34 cellular contexts compared by ENCODE assay signal in the genomic region with DNA sequence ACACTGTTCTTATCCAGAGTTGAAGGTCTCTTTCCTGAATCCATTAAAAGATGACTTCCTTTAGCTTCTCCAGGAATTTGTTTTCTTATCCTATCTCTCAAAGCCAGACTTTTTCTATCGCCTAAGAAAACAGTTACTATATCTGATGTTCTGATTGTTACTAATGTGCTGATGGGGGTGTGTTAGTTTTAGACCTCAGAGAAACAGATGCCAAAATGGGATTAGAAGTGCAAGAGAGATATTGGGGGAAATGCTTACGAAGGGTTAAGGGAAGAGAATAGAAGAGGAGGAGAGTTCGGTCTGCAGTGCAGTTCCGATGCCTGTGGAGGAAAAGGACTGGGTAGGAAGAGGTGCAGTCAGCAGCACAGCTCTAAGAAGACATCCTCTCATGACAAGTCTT.
"Had no signal": no experiment of that assay in that cellular context is flagged by ENCODE, and none has a peak within 500 bp of the region (broad histone marks: within the 10 kb centered on the region; RNA-seq: fewer than 3 reads in every experiment).

No MANE protein-coding gene starts in this region.

- H3K36me3 Mint-ChIP-seq: activated naive CD4-positive, alpha-beta T cell treated with anti-CD3 and anti-CD28 coated beads, Interleukin-2, amount 50 U/mL, for 24 hours; activated naive CD8-positive, alpha-beta T cell treated with anti-CD3 and anti-CD28 coated beads for 36 hours; WTC11 had no signal

- ATAC-seq: activated CD8-positive, alpha-beta T cell treated with anti-CD3 and anti-CD28 coated beads for 36 hours; activated naive CD8-positive, alpha-beta T cell treated with anti-CD3 and anti-CD28 coated beads, Interleukin-2, amount 50 U/mL, for 24 hours; activated T-cell treated with anti-CD3 and anti-CD28 coated beads, Interleukin-2, amount 50 U/mL, for 4 hours; activated T-helper 17 cell treated with anti-CD3 and anti-CD28 coated beads, Interleukin-2, amount 50 U/mL, for 72 hours; body of pancreas; effector memory CD8-positive, alpha-beta T cell; gastroesophageal sphincter; heart right ventricle; T-helper 17 cell; WTC11 had no signal

- H3K27ac ChIP-seq: adrenal gland, body of pancreas, epithelial cell of prostate, esophagus squamous epithelium, gastroesophageal sphincter, heart right ventricle, VCaP had no signal

- H3K4me3 ChIP-seq: adrenal gland, body of pancreas, esophagus squamous epithelium, gastroesophageal sphincter, heart right ventricle had no signal

- FAIRE-seq: colon had no signal

- H3K27ac Mint-ChIP-seq: activated CD4-positive, alpha-beta T cell treated with anti-CD3 and anti-CD28 coated beads, Interleukin-2, amount 10 ng/mL, durations not matched to agents 7 days and 5 days; activated CD8-positive, alpha-beta T cell treated with anti-CD3 and anti-CD28 coated beads for 36 hours; activated naive CD4-positive, alpha-beta T cell treated with anti-CD3 and anti-CD28 coated beads for 36 hours; activated naive CD4-positive, alpha-beta T cell treated with anti-CD3 and anti-CD28 coated beads, Interleukin-2, amount 50 U/mL, for 24 hours; activated naive CD8-positive, alpha-beta T cell treated with anti-CD3 and anti-CD28 coated beads for 36 hours; activated naive CD8-positive, alpha-beta T cell treated with anti-CD3 and anti-CD28 coated beads, Interleukin-2, amount 50 U/mL, for 24 hours; activated T-helper 17 cell treated with anti-CD3 and anti-CD28 coated beads, Interleukin-2, amount 50 U/mL, for 72 hours; effector memory CD8-positive, alpha-beta T cell; T-helper 17 cell; T-helper 2 cell treated with Interferon-gamma antibody and Interleukin-4, amounts not matched to agents 5 μg/mL and 100 μg/mL, for 36 hours; WTC11 had no signal

- H3K9me3 Mint-ChIP-seq: activated CD4-positive, alpha-beta T cell treated with anti-CD3 and anti-CD28 coated beads, Interleukin-2, amount 10 ng/mL, durations not matched to agents 7 days and 5 days; activated CD8-positive, alpha-beta T cell treated with anti-CD3 and anti-CD28 coated beads for 36 hours; activated naive CD4-positive, alpha-beta T cell treated with anti-CD3 and anti-CD28 coated beads for 36 hours; activated naive CD4-positive, alpha-beta T cell treated with anti-CD3 and anti-CD28 coated beads, Interleukin-2, amount 50 U/mL, for 24 hours; activated naive CD8-positive, alpha-beta T cell treated with anti-CD3 and anti-CD28 coated beads for 36 hours; activated naive CD8-positive, alpha-beta T cell treated with anti-CD3 and anti-CD28 coated beads, Interleukin-2, amount 50 U/mL, for 24 hours; activated T-cell treated with anti-CD3 and anti-CD28 coated beads, Interleukin-2, amount 50 U/mL, for 4 hours; activated T-helper 17 cell treated with anti-CD3 and anti-CD28 coated beads, Interleukin-2, amount 50 U/mL, for 72 hours; effector memory CD8-positive, alpha-beta T cell; T-helper 2 cell treated with Interferon-gamma antibody and Interleukin-4, amounts not matched to agents 5 μg/mL and 100 μg/mL, for 36 hours; WTC11 had no signal

- H3K9me3 ChIP-seq: adrenal gland, body of pancreas, esophagus squamous epithelium, gastroesophageal sphincter had no signal

- H3K4me1 Mint-ChIP-seq: activated CD4-positive, alpha-beta T cell treated with anti-CD3 and anti-CD28 coated beads, Interleukin-2, amount 10 ng/mL, durations not matched to agents 7 days and 5 days; activated naive CD4-positive, alpha-beta T cell treated with anti-CD3 and anti-CD28 coated beads, Interleukin-2, amount 50 U/mL, for 24 hours; activated naive CD8-positive, alpha-beta T cell treated with anti-CD3 and anti-CD28 coated beads for 36 hours; activated naive CD8-positive, alpha-beta T cell treated with anti-CD3 and anti-CD28 coated beads, Interleukin-2, amount 50 U/mL, for 24 hours; activated T-helper 17 cell treated with anti-CD3 and anti-CD28 coated beads, Interleukin-2, amount 50 U/mL, for 72 hours; T-helper 17 cell; WTC11 had no signal

- H3K27me3 Mint-ChIP-seq: activated naive CD4-positive, alpha-beta T cell treated with anti-CD3 and anti-CD28 coated beads, Interleukin-2, amount 50 U/mL, for 24 hours; activated naive CD8-positive, alpha-beta T cell treated with anti-CD3 and anti-CD28 coated beads for 36 hours; activated naive CD8-positive, alpha-beta T cell treated with anti-CD3 and anti-CD28 coated beads, Interleukin-2, amount 50 U/mL, for 24 hours had no signal

- H3K4me3 Mint-ChIP-seq: activated CD4-positive, alpha-beta T cell treated with anti-CD3 and anti-CD28 coated beads, Interleukin-2, amount 10 ng/mL, durations not matched to agents 7 days and 5 days; activated CD8-positive, alpha-beta T cell treated with anti-CD3 and anti-CD28 coated beads for 36 hours; activated naive CD4-positive, alpha-beta T cell treated with anti-CD3 and anti-CD28 coated beads for 36 hours; activated naive CD4-positive, alpha-beta T cell treated with anti-CD3 and anti-CD28 coated beads, Interleukin-2, amount 50 U/mL, for 24 hours; activated naive CD8-positive, alpha-beta T cell treated with anti-CD3 and anti-CD28 coated beads for 36 hours; activated naive CD8-positive, alpha-beta T cell treated with anti-CD3 and anti-CD28 coated beads, Interleukin-2, amount 50 U/mL, for 24 hours; activated T-cell treated with anti-CD3 and anti-CD28 coated beads, Interleukin-2, amount 50 U/mL, for 4 hours; activated T-helper 17 cell treated with anti-CD3 and anti-CD28 coated beads, Interleukin-2, amount 50 U/mL, for 72 hours; effector memory CD8-positive, alpha-beta T cell; T-helper 17 cell; T-helper 2 cell treated with Interferon-gamma antibody and Interleukin-4, amounts not matched to agents 5 μg/mL and 100 μg/mL, for 36 hours; WTC11 had no signal

- DNase-seq: activated CD4-positive, alpha-beta T cell treated with anti-CD3 and anti-CD28 coated beads for 1 hour; activated CD4-positive, alpha-beta T cell treated with anti-CD3 and anti-CD28 coated beads for 4 hours; activated CD4-positive, alpha-beta T cell treated with anti-CD3 and anti-CD28 coated beads, Interleukin-2, amount 10 ng/mL, durations not matched to agents 7 days and 5 days; activated CD4-positive, alpha-beta T cell treated with anti-CD3 and anti-CD28 coated beads, Interleukin-2, amount 50 U/mL, for 4 hours; activated CD8-positive, alpha-beta memory T cell treated with anti-CD3 and anti-CD28 coated beads for 24 hours; activated CD8-positive, alpha-beta T cell treated with anti-CD3 and anti-CD28 coated beads for 36 hours; activated effector memory CD4-positive, alpha-beta T cell treated with anti-CD3 and anti-CD28 coated beads, Interleukin-2, amount 50 U/mL, for 16 hours; activated naive CD4-positive, alpha-beta T cell treated with anti-CD3 and anti-CD28 coated beads for 36 hours; activated naive CD8-positive, alpha-beta T cell treated with anti-CD3 and anti-CD28 coated beads for 36 hours; activated naive CD8-positive, alpha-beta T cell treated with anti-CD3 and anti-CD28 coated beads, Interleukin-2, amount 50 U/mL, for 24 hours; activated T-cell treated with anti-CD3 and anti-CD28 coated beads, Interleukin-2, amount 50 U/mL, for 4 hours; adrenal gland; amygdala; aorta; body of pancreas; caudate nucleus; cortex of kidney; dermis blood vessel endothelial cell; effector CD4-positive, alpha-beta T cell; effector memory CD8-positive, alpha-beta T cell; esophagus squamous epithelium; foreskin melanocyte; heart right ventricle; T-helper 1 cell; T-helper 17 cell; T1000 had no signal

- H3K4me1 ChIP-seq: adrenal gland, body of pancreas, esophagus squamous epithelium, gastroesophageal sphincter, heart right ventricle had no signal

- H3K27me3 ChIP-seq: adrenal gland, body of pancreas, esophagus squamous epithelium, gastroesophageal sphincter, heart right ventricle had no signal

- H3K36me3 ChIP-seq: adrenal gland, esophagus squamous epithelium, gastroesophageal sphincter, heart right ventricle had no signal
